Comparison of ENCODE assay signal across 23 cellular contexts in the genomic region with DNA sequence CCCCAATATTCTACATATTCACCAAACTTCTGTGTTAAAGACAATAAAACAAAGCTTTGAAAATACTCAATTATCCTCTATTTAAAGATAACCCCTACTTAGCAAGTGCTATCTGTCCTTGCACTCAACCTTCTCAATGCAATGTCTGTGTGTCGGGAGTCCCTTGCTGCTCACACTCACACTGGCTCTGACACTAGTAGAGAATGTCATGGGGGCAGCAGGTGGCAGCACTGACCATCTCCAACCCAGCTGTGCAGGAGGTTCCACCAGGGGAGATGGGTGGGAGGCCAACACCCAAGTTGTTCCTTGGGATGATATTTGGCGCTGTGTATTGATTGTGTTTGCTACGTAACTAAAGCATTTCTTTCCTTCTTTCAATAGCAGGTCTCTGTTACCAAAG. TPM values are rescaled to one million over a fixed set of nuclear protein-coding genes. Genes with fewer than 3 reads are reported as not detected.
A peak's percentile ranks its signal among the peaks of the same experiment; 100 is the strongest.
DNase-seq lines count a peak whose midpoint lies in the region; ATAC-seq, FAIRE-seq and TF ChIP-seq lines count a peak whose summit lies in the region.
"Had no signal": no experiment of that assay in that cellular context is flagged by ENCODE, and none has a peak within 500 bp of the region (broad histone marks: within the 10 kb centered on the region; RNA-seq: fewer than 3 reads in every experiment).

No MANE protein-coding gene starts in this region.

- WGBS in heart left ventricle, 4 donors: 89 to 97% (median 94%) methylated on average over 3 of the region's 3 CpGs
- WGBS in small intestine, 3 donors: 94 to 98% (median 97%) methylated on average over 3 of the region's 3 CpGs

- no peak overlapping the region for H3K9ac ChIP-seq in KMS-11

- H3K9me3 ChIP-seq in right atrium auricular region: no peaks in the 10 kb centered on the region
- peaks cover 0 to 5% (median 0%) of the 10 kb centered on the region in 12 donors for H3K9me3 ChIP-seq in heart left ventricle
- peaks cover 2% of the 10 kb centered on the region for H3K9me3 ChIP-seq in WERI-Rb-1 (ENCODE audit: severe bottlenecking)
- H3K9me3 ChIP-seq in small intestine (ENCODE audit: control insufficient read depth, low read depth): no peaks in the 10 kb centered on the region
- H3K9me3 ChIP-seq: Peyer's patch, prostate gland had no signal

- H3K27me3 ChIP-seq in right atrium auricular region: no peaks in the 10 kb centered on the region
- peaks cover 0 to 75% (median 15%) of the 10 kb centered on the region in 9 donors for H3K27me3 ChIP-seq in heart left ventricle
- H3K27me3 ChIP-seq in KMS-11 (ENCODE audit: insufficient read depth, low read depth): no peaks in the 10 kb centered on the region
- no peaks in the 10 kb centered on the region for H3K27me3 ChIP-seq in WERI-Rb-1 (ENCODE audit: insufficient read depth, low read depth, severe bottlenecking)
- H3K27me3 ChIP-seq in small intestine (ENCODE audit: control insufficient read depth in 2 of 2, insufficient read depth in 2 of 2, low read length in 2 of 2): peaks cover 0 to 3% of the 10 kb centered on the region in 2 donors
- H3K27me3 ChIP-seq: Peyer's patch had no signal

- no peak for ATAC-seq in heart left ventricle

- H3K27ac ChIP-seq in right atrium auricular region: no peak overlapping the region
- no peak overlapping the region for H3K27ac ChIP-seq in heart left ventricle
- H3K27ac ChIP-seq in KMS-11: peak overlapping the region; percentile 100; the same call in 1 of the 2 replicates
- H3K27ac ChIP-seq in WERI-Rb-1: no peak overlapping the region
- no peak overlapping the region for H3K27ac ChIP-seq in small intestine (ENCODE audit: low read depth in 1 of 2, low read length in 1 of 2)
- H3K27ac ChIP-seq: coronary artery, Peyer's patch, prostate gland, skin epidermis, tibial nerve had no signal

- TF ChIP-seq CTCF in right atrium auricular region (IDR thresholded peaks at IDR 0.05) (no peak), heart left ventricle (IDR thresholded peaks at IDR 0.05) (no peak), KMS-11 (conservative IDR thresholded peaks at IDR 0.05; ENCODE audit: low read depth, low read length) (no peak), WERI-Rb-1 (IDR thresholded peaks at IDR 0.05; ENCODE audit: low read depth, low read length) (peak; percentile 36; the same call in 1 of the 2 replicates)

- intact Hi-C loops in heart left ventricle (cut with DNase I): no loop called here

- no peak overlapping the region for H3K4me2 ChIP-seq in KMS-11

- H3K4me3 ChIP-seq in right atrium auricular region (no peak overlapping the region), heart left ventricle (no peak overlapping the region), KMS-11 (IDR thresholded peaks at IDR 0.05; ENCODE audit: insufficient read depth, low read depth, low read length) (no peak overlapping the region), WERI-Rb-1 (ENCODE audit: low read depth, low read length) (no peak overlapping the region), small intestine (ENCODE audit: low read depth in 1 of 2, low read length in 2 of 2) (no peak overlapping the region)
- H3K4me3 ChIP-seq: coronary artery, Peyer's patch, prostate gland, skin epidermis, tibial nerve had no signal

- H3K4me1 ChIP-seq in right atrium auricular region: no peaks in the 10 kb centered on the region
- H3K4me1 ChIP-seq in heart left ventricle: no peaks in the 10 kb centered on the region
- H3K4me1 ChIP-seq in KMS-11 (ENCODE audit: low read depth, poor library complexity, severe bottlenecking): peaks cover 58% of the 10 kb centered on the region
- H3K4me1 ChIP-seq in small intestine (ENCODE audit: control insufficient read depth in 2 of 2, insufficient read depth in 1 of 2, low read depth in 1 of 2, low read length in 1 of 2): no peaks in the 10 kb centered on the region
- H3K4me1 ChIP-seq: Peyer's patch, prostate gland, tibial nerve had no signal

- no peak overlapping the region for H2AFZ ChIP-seq in KMS-11 (ENCODE audit: low read depth)

- FAIRE-seq in small intestine (lab: Jason Lieb, UNC): no peak
- FAIRE-seq: bronchial epithelial cell had no signal

- no peaks in the 10 kb centered on the region for H4K20me1 ChIP-seq in KMS-11 (ENCODE audit: insufficient read depth)

- TF ChIP-seq POLR2A in heart left ventricle (IDR thresholded peaks at IDR 0.05): no peak

- H3K36me3 ChIP-seq in right atrium auricular region: no peaks in the 10 kb centered on the region
- no peaks in the 10 kb centered on the region for H3K36me3 ChIP-seq in heart left ventricle
- no peaks in the 10 kb centered on the region for H3K36me3 ChIP-seq in KMS-11 (ENCODE audit: insufficient read depth)
- no peaks in the 10 kb centered on the region for H3K36me3 ChIP-seq in WERI-Rb-1
- no peaks in the 10 kb centered on the region for H3K36me3 ChIP-seq in small intestine (ENCODE audit: control insufficient read depth in 2 of 2, insufficient read depth in 2 of 2, low read length in 2 of 2)
- H3K36me3 ChIP-seq: Peyer's patch, prostate gland, tibial nerve had no signal

- H3K79me2 ChIP-seq in KMS-11 (ENCODE audit: insufficient read depth, low read depth): no peaks in the 10 kb centered on the region

- DNase-seq in right atrium auricular region (ENCODE audit: low spot score): peak; percentile 11
- no peak for DNase-seq in heart left ventricle
- peak; percentile 28 for DNase-seq in WERI-Rb-1
- DNase-seq in small intestine: peak; percentile 20
- DNase-seq in stimulated activated CD4-positive, alpha-beta T cell treated with anti-CD3 and anti-CD28 coated beads, Interleukin-4, amount 100 ng/mL, for 1 hour: no peak
- no peak for DNase-seq in MV-4-11 (lab: John Stamatoyannopoulos, UW)
- no peak for DNase-seq in NCI-H128 (lab: John Stamatoyannopoulos, UW; ENCODE audit: unreplicated experiment)
- DNase-seq: activated CD4-positive, alpha-beta T cell treated with anti-CD3 and anti-CD28 coated beads for 4 hours; activated gamma-delta T cell treated with Interleukin-2 at 50 U/mL for 16 hours; CD4-positive, alpha-beta T cell; HCEC 1CT; NCI-H187 treated with DMSO at 0.1 percent for 48 hours; NCI-H2227 treated with DMSO at 0.1 percent for 48 hours; NCI-H82; Peyer's patch; stimulated activated CD4-positive, alpha-beta T cell treated with anti-CD3 and anti-CD28 coated beads, Interleukin-2, amount 100 ng/mL, for 48 hours; T-helper 9 cell had no signal

RNA-seq across cellular contexts. Expression of gene SIMC1, which starts 59.4 kb away (rescaled TPM):
- total RNA-seq in right atrium auricular region (1 to 10 TPM; 5.2 to 9.1 TPM), heart left ventricle (1 to 10 TPM; 2.8 to 9.0 (median 6.1) TPM)
- polyA plus RNA-seq in heart left ventricle (1 to 10 TPM; 2.2 to 2.6 TPM), small intestine (10 to 100 TPM in 1 of 3 donors, 1 to 10 TPM in 2; 5.9 to 12.1 (median 9.5) TPM)

Comparison
In these comparisons a context has a peak if more than half of its experiments do, and no peak if none do; other contexts are left out.
1. DNase-seq: peak in right atrium auricular region (single experiment), WERI-Rb-1 (single experiment) and small intestine (single experiment); none in heart left ventricle (0 of 5), stimulated activated CD4-positive, alpha-beta T cell treated with anti-CD3 and anti-CD28 coated beads, Interleukin-4, amount 100 ng/mL, for 1 hour (single experiment), MV-4-11 (single experiment) and NCI-H128 (single experiment).